Comparison of ENCODE assay signal across 1 cellular context in genomic region chr1:26233903-26234643, GRCh38.
TF ChIP-seq lines count a peak whose summit lies in the region.

CEP85 (plus strand) TSS chr1:26234200; CDS start chr1:26239784, 5,584 bp downstream.

TF ChIP-seq in HepG2, 621 proteins besides CTCF, POLR2A, EP300 and RAD21 (continues in another document):
- TF ChIP-seq ATF6 (CRISPR knock-in tag; conservative IDR thresholded peaks at IDR 0.05) = no peak
- TF ChIP-seq PLSCR1 (CRISPR knock-in tag; IDR thresholded peaks at IDR 0.05; ENCODE audit: borderline replicate concordance) = no peak
- TF ChIP-seq NFKBIZ (CRISPR knock-in tag; IDR thresholded peaks at IDR 0.05) = no peak
- TF ChIP-seq ZNF282 (IDR thresholded peaks at IDR 0.05; ENCODE audit: partially characterized antibody) = no peak
- TF ChIP-seq GTF2F1 (IDR thresholded peaks at IDR 0.05; ENCODE audit: low read length) = no peak
- TF ChIP-seq ZFP37 (CRISPR knock-in tag; IDR thresholded peaks at IDR 0.05; ENCODE audit: borderline replicate concordance) = no peak
- peak; percentile 89 for TF ChIP-seq ZNF691 (CRISPR knock-in tag; IDR thresholded peaks at IDR 0.05; ENCODE audit: borderline replicate concordance, low read depth)
- TF ChIP-seq ISL2 (CRISPR knock-in tag; IDR thresholded peaks at IDR 0.05) = peak; percentile 10; the same call in 1 of the 2 replicates
- no peak for TF ChIP-seq ZNF251 (CRISPR knock-in tag; IDR thresholded peaks at IDR 0.05)
- TF ChIP-seq GMEB1 (CRISPR knock-in tag; IDR thresholded peaks at IDR 0.05; ENCODE audit: borderline replicate concordance) = peak; percentile 90
- no peak for TF ChIP-seq ZNF878 (CRISPR knock-in tag; IDR thresholded peaks at IDR 0.05)
- no peak for TF ChIP-seq TP53 (CRISPR knock-in tag; conservative IDR thresholded peaks at IDR 0.05)
- no peak for TF ChIP-seq SATB2 (CRISPR knock-in tag; IDR thresholded peaks at IDR 0.05)
- 0 out of 2 replicates have a peak, but pooled peaks have one; percentile 20 for TF ChIP-seq HNRNPL (IDR thresholded peaks at IDR 0.05; ENCODE audit: low read depth, low read length)
- no peak for TF ChIP-seq TCF7L2 (IDR thresholded peaks at IDR 0.05; ENCODE audit: low read depth, low read length)
- TF ChIP-seq ZNF549 (CRISPR knock-in tag; IDR thresholded peaks at IDR 0.05) = no peak
- TF ChIP-seq SRY (CRISPR knock-in tag; IDR thresholded peaks at IDR 0.05) = no peak
- no peak for TF ChIP-seq SNAPC5 (CRISPR knock-in tag; IDR thresholded peaks at IDR 0.05; ENCODE audit: borderline replicate concordance)
- TF ChIP-seq GATAD1 (CRISPR knock-in tag; IDR thresholded peaks at IDR 0.05) = 0 out of 2 replicates have a peak, but pooled peaks have one; percentile 58
- no peak for TF ChIP-seq ELK4 (CRISPR knock-in tag; IDR thresholded peaks at IDR 0.05; ENCODE audit: borderline replicate concordance)
- no peak for TF ChIP-seq SRSF4 (IDR thresholded peaks at IDR 0.05; ENCODE audit: low read depth, low read length, poor library complexity, severe bottlenecking)
- TF ChIP-seq SNRNP70 (IDR thresholded peaks at IDR 0.05; ENCODE audit: low read depth, low read length) = no peak
- TF ChIP-seq ZNF687 (CRISPR knock-in tag; IDR thresholded peaks at IDR 0.05) = peak; percentile 94
- TF ChIP-seq KLF13 (CRISPR knock-in tag; IDR thresholded peaks at IDR 0.05) = no peak
- TF ChIP-seq HNF4A (CRISPR knock-in tag; IDR thresholded peaks at IDR 0.05) = no peak; the same call in 1 of the 2 replicates
- TF ChIP-seq IKZF5 (CRISPR knock-in tag; IDR thresholded peaks at IDR 0.05) = no peak; the same call in 1 of the 2 replicates
- no peak for TF ChIP-seq PCBP2 (optimal IDR thresholded peaks at IDR 0.05; ENCODE audit: low read depth, low read length, poor library complexity, severe bottlenecking)
- peak; percentile 78 for TF ChIP-seq UBTF (CRISPR knock-in tag; IDR thresholded peaks at IDR 0.05)
- TF ChIP-seq ZNF281 (CRISPR knock-in tag; IDR thresholded peaks at IDR 0.05; ENCODE audit: borderline replicate concordance) = no peak
- no peak for TF ChIP-seq TRIM22 (IDR thresholded peaks at IDR 0.05)
- TF ChIP-seq ZNF570 (CRISPR knock-in tag; IDR thresholded peaks at IDR 0.05; ENCODE audit: borderline replicate concordance) = no peak
- TF ChIP-seq AGO2 (optimal IDR thresholded peaks at IDR 0.05; ENCODE audit: low read depth, low read length) = peak; percentile 64
- TF ChIP-seq ZNF441 (CRISPR knock-in tag; IDR thresholded peaks at IDR 0.05; ENCODE audit: borderline replicate concordance) = peak; percentile 56; the same call in 1 of the 2 replicates
- peak; percentile 86 for TF ChIP-seq PATZ1 (CRISPR knock-in tag; IDR thresholded peaks at IDR 0.05)
- TF ChIP-seq HNRNPUL1 (IDR thresholded peaks at IDR 0.05; ENCODE audit: low read depth, low read length) = no peak
- TF ChIP-seq ZKSCAN1 (IDR thresholded peaks at IDR 0.05; ENCODE audit: low read length) = no peak
- TF ChIP-seq ELF4 (CRISPR knock-in tag; IDR thresholded peaks at IDR 0.05; ENCODE audit: borderline replicate concordance) = 0 out of 2 replicates have a peak, but pooled peaks have one; percentile 37
- no peak; the same call in 1 of the 2 replicates for TF ChIP-seq ZNF468 (CRISPR knock-in tag; IDR thresholded peaks at IDR 0.05)
- no peak for TF ChIP-seq HOXA9 (CRISPR knock-in tag; IDR thresholded peaks at IDR 0.05; ENCODE audit: borderline replicate concordance)
